36 cellular contexts compared by ENCODE assay signal in genomic region chr12:111251787-111252186, GRCh38.
"Had no signal": no experiment of that assay in that cellular context is flagged by ENCODE, and none has a peak within 500 bp of the region (broad histone marks: within the 10 kb centered on the region; RNA-seq: fewer than 3 reads in every experiment).

No MANE protein-coding gene starts in this region.

- H3K27ac ChIP-seq: adrenal gland, body of pancreas, cardiac muscle cell, WERI-Rb-1 had no signal

- H3K4me1 Mint-ChIP-seq: activated B cell treated with CpG ODN at 0.5 μM for 24 hours; activated CD4-positive, alpha-beta T cell treated with anti-CD3 and anti-CD28 coated beads, Interleukin-2, amount 10 ng/mL, durations not matched to agents 24 days and 14 days; activated naive CD8-positive, alpha-beta T cell treated with anti-CD3 and anti-CD28 coated beads for 36 hours; activated T-helper 17 cell treated with anti-CD3 and anti-CD28 coated beads, Interleukin-2, amount 50 U/mL, for 72 hours; central memory CD8-positive, alpha-beta T cell had no signal

- H3K4me3 Mint-ChIP-seq: activated B cell treated with CpG ODN at 0.5 μM for 24 hours; activated CD4-positive, alpha-beta memory T cell treated with anti-CD3 and anti-CD28 coated beads for 36 hours; activated CD4-positive, alpha-beta T cell treated with anti-CD3 and anti-CD28 coated beads, Interleukin-2, amount 10 ng/mL, durations not matched to agents 24 days and 14 days; activated CD8-positive, alpha-beta T cell treated with anti-CD3 and anti-CD28 coated beads for 36 hours; activated naive CD4-positive, alpha-beta T cell treated with anti-CD3 and anti-CD28 coated beads for 36 hours; activated naive CD8-positive, alpha-beta T cell treated with anti-CD3 and anti-CD28 coated beads for 36 hours; activated T-cell treated with anti-CD3 and anti-CD28 coated beads, Interleukin-2, amount 50 U/mL, for 4 hours; activated T-cell treated with anti-CD3 and anti-CD28 coated beads, Interleukin-2, amount 50 U/mL, for 72 hours; activated T-helper 1 cell treated with anti-CD3 and anti-CD28 coated beads, Interleukin-12 subunit alpha, Interleukin-12 subunit beta, Interleukin-2, Interleukin-4 antibody, amounts not matched to agents 30 ng/mL and 10 ng/mL and 1 ng/mL, durations not matched to agents 14 hours and 24 hours and 36 hours; activated T-helper 17 cell treated with anti-CD3 and anti-CD28 coated beads, Interleukin-2, amount 50 U/mL, for 72 hours; central memory CD8-positive, alpha-beta T cell; T-helper 1 cell treated with Interleukin-12 subunit alpha and Interleukin-12 subunit beta and Interleukin-4 antibody, amounts not matched to agents 30 μg/mL and 1 μg/mL, for 36 hours; T-helper 2 cell treated with Interferon-gamma antibody and Interleukin-4, amounts not matched to agents 5 μg/mL and 100 μg/mL, for 36 hours had no signal

- H3K4me1 ChIP-seq: adrenal gland, body of pancreas had no signal

- H3K9me3 ChIP-seq: adrenal gland, body of pancreas had no signal

- H3K27ac Mint-ChIP-seq: activated B cell treated with CpG ODN at 0.5 μM for 24 hours; activated CD4-positive, alpha-beta memory T cell treated with anti-CD3 and anti-CD28 coated beads for 36 hours; activated CD4-positive, alpha-beta T cell treated with anti-CD3 and anti-CD28 coated beads, Interleukin-2, amount 10 ng/mL, durations not matched to agents 24 days and 14 days; activated CD8-positive, alpha-beta T cell treated with anti-CD3 and anti-CD28 coated beads for 36 hours; activated naive CD4-positive, alpha-beta T cell treated with anti-CD3 and anti-CD28 coated beads for 36 hours; activated naive CD4-positive, alpha-beta T cell treated with anti-CD3 and anti-CD28 coated beads, Interleukin-2, amount 50 U/mL, for 72 hours; activated naive CD8-positive, alpha-beta T cell treated with anti-CD3 and anti-CD28 coated beads for 36 hours; activated T-cell treated with anti-CD3 and anti-CD28 coated beads, Interleukin-2, amount 50 U/mL, for 72 hours; activated T-helper 1 cell treated with anti-CD3 and anti-CD28 coated beads, Interleukin-12 subunit alpha, Interleukin-12 subunit beta, Interleukin-2, Interleukin-4 antibody, amounts not matched to agents 30 ng/mL and 10 ng/mL and 1 ng/mL, durations not matched to agents 14 hours and 24 hours and 36 hours; activated T-helper 17 cell treated with anti-CD3 and anti-CD28 coated beads, Interleukin-2, amount 50 U/mL, for 72 hours; T-helper 1 cell treated with Interleukin-12 subunit alpha and Interleukin-12 subunit beta and Interleukin-4 antibody, amounts not matched to agents 30 μg/mL and 1 μg/mL, for 36 hours; T-helper 2 cell treated with Interferon-gamma antibody and Interleukin-4, amounts not matched to agents 5 μg/mL and 100 μg/mL, for 36 hours had no signal

- H3K36me3 ChIP-seq: adrenal gland, cardiac muscle cell, WERI-Rb-1 had no signal

- H3K27me3 Mint-ChIP-seq: activated CD4-positive, alpha-beta T cell treated with anti-CD3 and anti-CD28 coated beads, Interleukin-2, amount 10 ng/mL, durations not matched to agents 24 days and 14 days; activated naive CD8-positive, alpha-beta T cell treated with anti-CD3 and anti-CD28 coated beads for 36 hours had no signal

- ATAC-seq: activated CD8-positive, alpha-beta T cell treated with anti-CD3 and anti-CD28 coated beads for 36 hours; activated naive CD4-positive, alpha-beta T cell treated with anti-CD3 and anti-CD28 coated beads, Interleukin-2, amount 50 U/mL, for 72 hours; activated T-cell treated with anti-CD3 and anti-CD28 coated beads, Interleukin-2, amount 50 U/mL, for 4 hours; activated T-cell treated with anti-CD3 and anti-CD28 coated beads, Interleukin-2, amount 50 U/mL, for 72 hours; activated T-helper 17 cell treated with anti-CD3 and anti-CD28 coated beads, Interleukin-2, amount 50 U/mL, for 72 hours; body of pancreas had no signal

- H3K9me3 Mint-ChIP-seq: activated B cell treated with CpG ODN at 0.5 μM for 24 hours; activated CD4-positive, alpha-beta memory T cell treated with anti-CD3 and anti-CD28 coated beads for 36 hours; activated CD4-positive, alpha-beta T cell treated with anti-CD3 and anti-CD28 coated beads, Interleukin-2, amount 10 ng/mL, durations not matched to agents 24 days and 14 days; activated CD8-positive, alpha-beta T cell treated with anti-CD3 and anti-CD28 coated beads for 36 hours; activated naive CD4-positive, alpha-beta T cell treated with anti-CD3 and anti-CD28 coated beads for 36 hours; activated naive CD4-positive, alpha-beta T cell treated with anti-CD3 and anti-CD28 coated beads, Interleukin-2, amount 50 U/mL, for 72 hours; activated naive CD8-positive, alpha-beta T cell treated with anti-CD3 and anti-CD28 coated beads for 36 hours; activated T-cell treated with anti-CD3 and anti-CD28 coated beads, Interleukin-2, amount 50 U/mL, for 4 hours; activated T-cell treated with anti-CD3 and anti-CD28 coated beads, Interleukin-2, amount 50 U/mL, for 72 hours; activated T-helper 1 cell treated with anti-CD3 and anti-CD28 coated beads, Interleukin-12 subunit alpha, Interleukin-12 subunit beta, Interleukin-2, Interleukin-4 antibody, amounts not matched to agents 30 ng/mL and 10 ng/mL and 1 ng/mL, durations not matched to agents 14 hours and 24 hours and 36 hours; activated T-helper 17 cell treated with anti-CD3 and anti-CD28 coated beads, Interleukin-2, amount 50 U/mL, for 72 hours; central memory CD8-positive, alpha-beta T cell; T-helper 1 cell treated with Interleukin-12 subunit alpha and Interleukin-12 subunit beta and Interleukin-4 antibody, amounts not matched to agents 30 μg/mL and 1 μg/mL, for 36 hours; T-helper 2 cell treated with Interferon-gamma antibody and Interleukin-4, amounts not matched to agents 5 μg/mL and 100 μg/mL, for 36 hours had no signal

- DNase-seq: activated B cell treated with CpG ODN at 0.5 μM for 24 hours; activated CD4-positive, alpha-beta memory T cell treated with anti-CD3 and anti-CD28 coated beads for 36 hours; activated CD4-positive, alpha-beta T cell treated with anti-CD3 and anti-CD28 coated beads for 4 hours; activated CD4-positive, alpha-beta T cell treated with anti-CD3 and anti-CD28 coated beads, Interleukin-2, amount 10 ng/mL, durations not matched to agents 24 days and 14 days; activated CD4-positive, alpha-beta T cell treated with anti-CD3 and anti-CD28 coated beads, Interleukin-2, amount 50 U/mL, for 1 hour; activated CD4-positive, alpha-beta T cell treated with anti-CD3 and anti-CD28 coated beads, Interleukin-2, amount 50 U/mL, for 4 hours; activated CD4-positive, CD25-positive, alpha-beta regulatory T cell treated with anti-CD3 and anti-CD28 coated beads, Interleukin-2, amount 50 U/mL, for 72 hours; activated CD8-positive, alpha-beta memory T cell treated with anti-CD3 and anti-CD28 coated beads, Interleukin-2, amount 50 U/mL, for 4 hours; activated CD8-positive, alpha-beta T cell treated with anti-CD3 and anti-CD28 coated beads for 36 hours; activated effector memory CD4-positive, alpha-beta T cell treated with anti-CD3 and anti-CD28 coated beads, Interleukin-2, amount 50 U/mL, for 16 hours; activated gamma-delta T cell treated with Interleukin-2 at 50 U/mL for 16 hours; activated naive CD4-positive, alpha-beta T cell; activated naive CD4-positive, alpha-beta T cell treated with anti-CD3 and anti-CD28 coated beads for 36 hours; activated naive CD4-positive, alpha-beta T cell treated with anti-CD3 and anti-CD28 coated beads, Interleukin-2, amount 50 U/mL, for 16 hours; activated naive CD8-positive, alpha-beta T cell treated with anti-CD3 and anti-CD28 coated beads for 36 hours; activated T-cell treated with anti-CD3 and anti-CD28 coated beads for 4 hours; activated T-cell treated with anti-CD3 and anti-CD28 coated beads, Interleukin-2, amount 50 U/mL, for 1 hour; activated T-cell treated with anti-CD3 and anti-CD28 coated beads, Interleukin-2, amount 50 U/mL, for 4 hours; activated T-cell treated with anti-CD3 and anti-CD28 coated beads, Interleukin-2, amount 50 U/mL, for 72 hours; adrenal gland; amniotic stem cell; aorta; body of pancreas; caudate nucleus; cerebellar nuclear complex; T-helper 1 cell; T-helper 2 cell; T-helper 9 cell; WERI-Rb-1 had no signal

- H3K4me3 ChIP-seq: adrenal gland, body of pancreas, cardiac muscle cell had no signal

- H3K36me3 Mint-ChIP-seq: activated CD4-positive, alpha-beta memory T cell treated with anti-CD3 and anti-CD28 coated beads for 36 hours; activated naive CD4-positive, alpha-beta T cell treated with anti-CD3 and anti-CD28 coated beads, Interleukin-2, amount 50 U/mL, for 72 hours; activated naive CD8-positive, alpha-beta T cell treated with anti-CD3 and anti-CD28 coated beads for 36 hours had no signal
